In the genomic region with DNA sequence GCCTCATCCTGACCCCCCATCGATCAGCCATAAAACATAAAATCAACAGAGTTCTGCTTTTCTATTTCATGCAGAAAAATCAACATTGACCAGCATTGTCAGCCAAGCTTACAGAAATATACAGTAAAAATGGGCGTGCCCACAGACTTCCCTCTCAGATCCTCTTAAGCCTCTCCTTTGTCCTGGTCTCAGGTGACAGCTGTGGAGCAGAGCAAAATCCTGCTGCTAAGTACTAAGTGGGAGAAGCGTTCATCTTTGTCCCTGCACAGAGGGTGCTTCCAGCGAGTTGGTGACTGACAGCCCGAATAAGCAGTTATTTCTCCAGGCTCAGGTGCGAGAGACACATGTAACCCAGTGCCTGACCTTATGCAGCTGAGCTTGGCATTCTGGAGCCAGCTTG, we compare ENCODE assay signal across 1 cellular context.
TF ChIP-seq lines count a peak whose summit lies in the region.

No MANE protein-coding gene starts in this region.

TF ChIP-seq in GM23338, 12 proteins besides CTCF, POLR2A, EP300 and RAD21 (continued from another document):
- TF ChIP-seq ZNF462 (CRISPR knock-in tag; IDR thresholded peaks at IDR 0.05) = no peak
- TF ChIP-seq ZNF114 (CRISPR knock-in tag; IDR thresholded peaks at IDR 0.05) = no peak
- TF ChIP-seq REST (IDR thresholded peaks at IDR 0.05; ENCODE audit: unreplicated experiment) = no peak
- TF ChIP-seq, protein P1, sequence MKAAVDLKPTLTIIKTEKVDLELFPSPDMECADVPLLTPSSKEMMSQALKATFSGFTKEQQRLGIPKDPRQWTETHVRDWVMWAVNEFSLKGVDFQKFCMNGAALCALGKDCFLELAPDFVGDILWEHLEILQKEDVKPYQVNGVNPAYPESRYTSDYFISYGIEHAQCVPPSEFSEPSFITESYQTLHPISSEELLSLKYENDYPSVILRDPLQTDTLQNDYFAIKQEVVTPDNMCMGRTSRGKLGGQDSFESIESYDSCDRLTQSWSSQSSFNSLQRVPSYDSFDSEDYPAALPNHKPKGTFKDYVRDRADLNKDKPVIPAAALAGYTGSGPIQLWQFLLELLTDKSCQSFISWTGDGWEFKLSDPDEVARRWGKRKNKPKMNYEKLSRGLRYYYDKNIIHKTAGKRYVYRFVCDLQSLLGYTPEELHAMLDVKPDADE (IDR thresholded peaks at IDR 0.05) = no peak
- no peak for TF ChIP-seq STAT1 (IDR thresholded peaks at IDR 0.05; ENCODE audit: unreplicated experiment)
- no peak for TF ChIP-seq NANOG (IDR thresholded peaks at IDR 0.05; ENCODE audit: borderline replicate concordance)
- TF ChIP-seq POLR2AphosphoS5 (IDR thresholded peaks at IDR 0.05; ENCODE audit: low read depth) = no peak
- TF ChIP-seq CREB1 (CRISPR knock-in tag; IDR thresholded peaks at IDR 0.05; ENCODE audit: low read depth) = no peak
- TF ChIP-seq ZNF331 (CRISPR knock-in tag; IDR thresholded peaks at IDR 0.05; ENCODE audit: low read depth) = no peak
